8 cellular contexts compared by ENCODE assay signal in the genomic region with DNA sequence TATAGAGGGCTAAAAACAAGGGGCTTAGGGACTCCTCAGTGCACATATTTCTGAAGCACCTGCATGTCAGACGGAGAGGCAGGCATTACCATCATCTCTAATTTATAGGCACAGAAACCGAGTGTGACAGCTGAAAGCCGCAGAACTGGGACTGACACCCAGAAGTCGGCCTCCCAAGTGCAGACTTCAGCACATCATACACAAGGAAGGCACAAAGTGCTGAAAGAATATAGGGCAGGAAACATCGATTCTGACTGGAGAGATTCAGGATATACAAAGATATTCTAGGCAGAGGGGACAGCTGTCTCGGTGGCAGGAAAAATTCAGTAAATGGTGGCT. TPM values are rescaled to one million over a fixed set of nuclear protein-coding genes. Genes with fewer than 3 reads are reported as not detected.
DNase-seq lines count a peak whose midpoint lies in the region; ATAC-seq, FAIRE-seq and TF ChIP-seq lines count a peak whose summit lies in the region.

No MANE protein-coding gene starts in this region.

- H3K4me3 Mint-ChIP-seq in activated CD8-positive, alpha-beta T cell treated with anti-CD3 and anti-CD28 coated beads, Interleukin-2, amount 10 ng/mL, durations not matched to agents 7 days and 5 days, result peak overlapping the region; percentile 88

- DNase-seq in activated CD8-positive, alpha-beta memory T cell treated with anti-CD3 and anti-CD28 coated beads for 24 hours, result peak; percentile 60
- no peak for DNase-seq in activated CD8-positive, alpha-beta memory T cell treated with anti-CD3 and anti-CD28 coated beads, Interleukin-2, amount 50 U/mL, for 48 hours
- DNase-seq in activated CD8-positive, alpha-beta T cell treated with anti-CD3 and anti-CD28 coated beads, Interleukin-2, amount 10 ng/mL, durations not matched to agents 7 days and 5 days, result no peak
- DNase-seq in suprapubic skin (ENCODE audit: low spot score in 2 of 2) (no peak), GM19239 (ENCODE audit: insufficient read length, low spot score) (no peak), ureter (ENCODE audit: low spot score) (no peak), GOT3 (lab: John Stamatoyannopoulos, UW) (no peak)

- 70% methylated on average over 6 of the region's 6 CpGs for WGBS in suprapubic skin

- peaks cover 21% of the 10 kb centered on the region for H3K36me3 ChIP-seq in suprapubic skin

- CTCF ChIA-PET in activated CD8-positive, alpha-beta T cell treated with anti-CD3 and anti-CD28 coated beads, Interleukin-2, amount 10 ng/mL, durations not matched to agents 7 days and 5 days (lab: Charles Lee), result interaction anchor here (0.6 to 2.7 kb wide), 18 partner anchors 10 to 833 kb away, joined by 3 to 39 read pairs (median 4); a partner anchor contains a TSS

- TF ChIP-seq EP300 in suprapubic skin (IDR thresholded peaks at IDR 0.05), result no peak

- peaks cover 36% of the 10 kb centered on the region for H3K36me3 Mint-ChIP-seq in activated CD8-positive, alpha-beta T cell treated with anti-CD3 and anti-CD28 coated beads, Interleukin-2, amount 10 ng/mL, durations not matched to agents 7 days and 5 days (ENCODE audit: low read depth)

- no peaks in the 10 kb centered on the region for H3K9me3 Mint-ChIP-seq in activated CD8-positive, alpha-beta T cell treated with anti-CD3 and anti-CD28 coated beads, Interleukin-2, amount 10 ng/mL, durations not matched to agents 7 days and 5 days (ENCODE audit: insufficient read depth)

- ATAC-seq in activated CD8-positive, alpha-beta T cell treated with anti-CD3 and anti-CD28 coated beads, Interleukin-2, amount 10 ng/mL, durations not matched to agents 7 days and 5 days, result no peak

- no peak overlapping the region for H3K27ac ChIP-seq in suprapubic skin

- peaks cover 8% of the 10 kb centered on the region for H3K4me1 ChIP-seq in suprapubic skin

- TF ChIP-seq POLR2A in suprapubic skin (IDR thresholded peaks at IDR 0.05), result no peak

- peak overlapping the region; percentile 91 for H3K27ac Mint-ChIP-seq in activated CD8-positive, alpha-beta T cell treated with anti-CD3 and anti-CD28 coated beads, Interleukin-2, amount 10 ng/mL, durations not matched to agents 7 days and 5 days

- no peaks in the 10 kb centered on the region for H3K27me3 Mint-ChIP-seq in activated CD8-positive, alpha-beta T cell treated with anti-CD3 and anti-CD28 coated beads, Interleukin-2, amount 10 ng/mL, durations not matched to agents 7 days and 5 days (ENCODE audit: low read depth)

- no peak for FAIRE-seq in GM19239 (lab: Jason Lieb, UNC)

- POLR2A ChIA-PET in activated CD8-positive, alpha-beta T cell treated with anti-CD3 and anti-CD28 coated beads, Interleukin-2, amount 10 ng/mL, durations not matched to agents 7 days and 5 days (lab: Charles Lee), result interaction anchor here (1.4 to 3.3 kb wide), 2 partner anchors 10 to 13 kb away, joined by 6 to 48 read pairs; a partner anchor contains a TSS

- peaks cover 32% of the 10 kb centered on the region for H3K4me1 Mint-ChIP-seq in activated CD8-positive, alpha-beta T cell treated with anti-CD3 and anti-CD28 coated beads, Interleukin-2, amount 10 ng/mL, durations not matched to agents 7 days and 5 days (ENCODE audit: low read depth)

- no peaks in the 10 kb centered on the region for H3K27me3 ChIP-seq in suprapubic skin

- H3K9me3 ChIP-seq in iPS-18c (ENCODE audit: control insufficient read depth, insufficient read depth, low read length) (no peaks in the 10 kb centered on the region), suprapubic skin (no peaks in the 10 kb centered on the region)

- H3K4me3 ChIP-seq in iPS-18c (ENCODE audit: insufficient read depth, low read depth, low read length) (peak overlapping the region; percentile 34; the same call in 1 of the 2 replicates), suprapubic skin (peak overlapping the region; percentile 54)

- TF ChIP-seq CTCF in suprapubic skin (IDR thresholded peaks at IDR 0.05), result no peak

RNA-seq across cellular contexts. Expression of a gene that starts 11.2 kb away (rescaled TPM):
- total RNA-seq in activated CD8-positive, alpha-beta T cell treated with anti-CD3 and anti-CD28 coated beads, Interleukin-2, amount 10 ng/mL, durations not matched to agents 7 days and 5 days, result 10 to 100 TPM; 48.2 to 53.9 TPM
- total RNA-seq in suprapubic skin, result 10 to 100 TPM; 48.7 to 63.7 (median 51.9) TPM
- 69.0 TPM for total RNA-seq in ureter

RNA-seq across cellular contexts. Expression of a gene that starts 11.4 kb away (rescaled TPM):
- total RNA-seq in activated CD8-positive, alpha-beta T cell treated with anti-CD3 and anti-CD28 coated beads, Interleukin-2, amount 10 ng/mL, durations not matched to agents 7 days and 5 days, result 1 to 10 TPM; 8.4 to 9.5 TPM
- 10 to 100 TPM in 1 of 4 donors, 1 to 10 TPM in 3; 8.5 to 13.2 (median 9.4) TPM for total RNA-seq in suprapubic skin
- total RNA-seq in ureter, result 17.0 TPM
